ENCODE assay signal across 10 cellular contexts in genomic region chr17:36149296-36149820, GRCh38. TPM values are rescaled to one million over a fixed set of nuclear protein-coding genes. Genes with fewer than 3 reads are reported as not detected.
DNase-seq lines count a peak whose midpoint lies in the region; ATAC-seq and TF ChIP-seq lines count a peak whose summit lies in the region.
"Had no signal": no experiment of that assay in that cellular context is flagged by ENCODE, and none has a peak within 500 bp of the region (broad histone marks: within the 10 kb centered on the region; RNA-seq: fewer than 3 reads in every experiment).

No MANE protein-coding gene starts in this region.

- no peak overlapping the region for H4K8ac ChIP-seq in neuronal stem cell (ENCODE audit: low read depth, low read length)

- H2AK5ac ChIP-seq in neuronal stem cell (ENCODE audit: low read depth, low read length) = no peak overlapping the region

- H3K4me3 ChIP-seq in MM.1S (ENCODE audit: low read length) = no peak overlapping the region
- no peak overlapping the region for H3K4me3 ChIP-seq in neuronal stem cell (ENCODE audit: low read length in 2 of 2)

- no peak overlapping the region for H3K23ac ChIP-seq in neuronal stem cell (ENCODE audit: low read depth, low read length, poor library complexity)

- H2AFZ ChIP-seq in MM.1S (ENCODE audit: low read length) = peak overlapping the region; percentile 37
- H2AFZ ChIP-seq in neuronal stem cell (ENCODE audit: low read length) = no peak overlapping the region

- no peaks in the 10 kb centered on the region for H3K9me2 ChIP-seq in MM.1S (replicated peaks; ENCODE audit: insufficient read depth, low read length)

- H3F3A ChIP-seq in MM.1S (ENCODE audit: insufficient read depth, low read length) = no peaks in the 10 kb centered on the region

- TF ChIP-seq CTCF in MM.1S (IDR thresholded peaks at IDR 0.05; ENCODE audit: low read length) = no peak
- TF ChIP-seq CTCF in chondrocyte (IDR thresholded peaks at IDR 0.05) = peak; percentile 77

- no peaks in the 10 kb centered on the region for H3K79me1 ChIP-seq in neuronal stem cell (ENCODE audit: low read depth, low read length)

- no peak overlapping the region for H3K18ac ChIP-seq in neuronal stem cell (ENCODE audit: low read length)

- no peak overlapping the region for H2BK15ac ChIP-seq in neuronal stem cell (ENCODE audit: low read length)

- peak overlapping the region; percentile 15 for H3K14ac ChIP-seq in neuronal stem cell (ENCODE audit: low read length)

- H3K36me3 ChIP-seq in MM.1S (replicated peaks; ENCODE audit: insufficient read depth, low read length) = no peaks in the 10 kb centered on the region
- no peaks in the 10 kb centered on the region for H3K36me3 ChIP-seq in neuronal stem cell (replicated peaks in 1 of 2; ENCODE audit: control insufficient read depth in 2 of 2, insufficient read depth in 2 of 2, low read length in 2 of 2)

- no peak overlapping the region for H4K91ac ChIP-seq in neuronal stem cell (ENCODE audit: low read depth, low read length, poor library complexity)

- no peaks in the 10 kb centered on the region for H4K20me1 ChIP-seq in MM.1S (ENCODE audit: insufficient read depth, low read length)

- H3K9me3 Mint-ChIP-seq in chondrocyte (ENCODE audit: low read depth) = no peaks in the 10 kb centered on the region

- H2BK12ac ChIP-seq in neuronal stem cell (ENCODE audit: low read length) = no peak overlapping the region

- H3K27ac ChIP-seq in MM.1S (ENCODE audit: low read length) = no peak overlapping the region
- no peak overlapping the region for H3K27ac ChIP-seq in neuronal stem cell (replicated peaks; ENCODE audit: low read length)

- no peaks in the 10 kb centered on the region for H3K27me3 ChIP-seq in MM.1S (replicated peaks; ENCODE audit: insufficient read depth, low read length)
- peaks cover 0 to 9% (median 0%) of the 10 kb centered on the region in 3 experiments for H3K27me3 ChIP-seq in neuronal stem cell (ENCODE audit: control insufficient read depth in 3 of 3, insufficient read depth in 3 of 3, low read depth in 1 of 3, low read length in 3 of 3)

- H3K9ac ChIP-seq in MM.1S (ENCODE audit: low read length) (peak overlapping the region; percentile 1; the same call in 1 of the 2 replicates), neuronal stem cell (ENCODE audit: low read depth, low read length, poor library complexity) (no peak overlapping the region)

- peak overlapping the region; percentile 2 for H3K4me3 Mint-ChIP-seq in chondrocyte (ENCODE audit: unreplicated experiment)
- H3K4me3 Mint-ChIP-seq: activated naive CD8-positive, alpha-beta T cell had no signal

- no peaks in the 10 kb centered on the region for H3K79me2 ChIP-seq in MM.1S (ENCODE audit: low read length)

- no CpG with 5 or more reads among the region's 11 CpGs for WGBS in neuronal stem cell (ENCODE audit: extremely low coverage in 2 of 2, insufficient read length in 2 of 2, insufficient replicate concordance in 1 of 2), 2 donors

- DNase-seq in GDM1 (lab: John Stamatoyannopoulos, UW) (peak; percentile 41), MM.1S (no peak), chondrocyte (ENCODE audit: low spot score) (no peak), neuronal stem cell (ENCODE audit: low spot score) (no peak), iPS-NIHi7 (ENCODE audit: extremely low spot score) (no peak)
- DNase-seq in stimulated activated naive CD4-positive, alpha-beta T cell treated with Interleukin-2 at 50 U/mL for 16 hours (lab: John Stamatoyannopoulos, UW) = no peak
- no peak for DNase-seq in activated T-cell treated with anti-CD3 and anti-CD28 coated beads, Interleukin-2, amount 50 U/mL, for 1 hour
- DNase-seq: NCI-H2029 had no signal

- no peak overlapping the region for H3K4ac ChIP-seq in neuronal stem cell (ENCODE audit: low read length)

- no peak overlapping the region for H2BK120ac ChIP-seq in neuronal stem cell (ENCODE audit: low read depth, low read length)

- H3K27ac Mint-ChIP-seq in chondrocyte (ENCODE audit: unreplicated experiment) = peak overlapping the region; percentile 61
- H3K27ac Mint-ChIP-seq: activated naive CD8-positive, alpha-beta T cell had no signal

- ATAC-seq in HG02588 (IDR thresholded peaks at IDR 0.05; ENCODE audit: unreplicated experiment) = no peak

- H3K4me1 ChIP-seq in MM.1S (ENCODE audit: low read length) (peaks cover 31% of the 10 kb centered on the region), neuronal stem cell (ENCODE audit: control insufficient read depth in 2 of 2, insufficient read depth in 1 of 2, low read depth in 1 of 2, low read length in 2 of 2) (no peaks in the 10 kb centered on the region)

- no peak overlapping the region for H2BK5ac ChIP-seq in neuronal stem cell (ENCODE audit: low read length)

- no peaks in the 10 kb centered on the region for H3K9me3 ChIP-seq in MM.1S (replicated peaks; ENCODE audit: insufficient read depth, low read length)
- no peaks in the 10 kb centered on the region for H3K9me3 ChIP-seq in neuronal stem cell (replicated peaks in 1 of 2; ENCODE audit: control insufficient read depth in 2 of 2, insufficient read depth in 1 of 2, low read depth in 1 of 2, low read length in 2 of 2)

- peaks cover 41% of the 10 kb centered on the region for H3K27me3 Mint-ChIP-seq in chondrocyte (ENCODE audit: low read depth)

- H3K36me3 Mint-ChIP-seq in chondrocyte (ENCODE audit: low read depth) = no peaks in the 10 kb centered on the region
- H3K36me3 Mint-ChIP-seq: activated naive CD8-positive, alpha-beta T cell had no signal

- H3K4me1 Mint-ChIP-seq in chondrocyte (ENCODE audit: low read depth) = peaks cover 10% of the 10 kb centered on the region

- H3K4me2 ChIP-seq in MM.1S (ENCODE audit: low read depth, low read length) = peak overlapping the region; percentile 7; the same call in 1 of the 2 replicates
- H3K4me2 ChIP-seq in neuronal stem cell (ENCODE audit: insufficient read depth, low read length, poor library complexity, severe bottlenecking) = no peak overlapping the region

RNA-seq across cellular contexts. Expression of gene TBC1D3B, which starts 27.1 kb away (rescaled TPM):
- 4.6 to 8.4 TPM (median 6.2 TPM) in 3 replicates for total RNA-seq in chondrocyte
- polyA plus RNA-seq in neuronal stem cell (2013, experiment 1 of 2) = 2.6 TPM
- 3.2 TPM for polyA plus RNA-seq in neuronal stem cell (2013, experiment 2 of 2)

RNA-seq across cellular contexts. Expression of gene CCL4, which starts 45.7 kb away (rescaled TPM):
- not detected in 3 replicates for total RNA-seq in chondrocyte
- not detected for polyA plus RNA-seq in neuronal stem cell (2013, experiment 1 of 2)
- polyA plus RNA-seq in neuronal stem cell (2013, experiment 2 of 2) = not detected

RNA-seq across cellular contexts. Expression of gene CCL3L1, which starts 47.2 kb away (rescaled TPM):
- not detected in 3 replicates for total RNA-seq in chondrocyte
- 0.50 TPM for polyA plus RNA-seq in neuronal stem cell (2013, experiment 1 of 2)
- 0.87 TPM for polyA plus RNA-seq in neuronal stem cell (2013, experiment 2 of 2)

RNA-seq across cellular contexts. Expression of gene CCL3, which starts 59.4 kb away (rescaled TPM):
- total RNA-seq in chondrocyte = not detected in 3 replicates
- polyA plus RNA-seq in neuronal stem cell (2013, experiment 1 of 2) = not detected
- not detected for polyA plus RNA-seq in neuronal stem cell (2013, experiment 2 of 2)
